In the genomic region with DNA sequence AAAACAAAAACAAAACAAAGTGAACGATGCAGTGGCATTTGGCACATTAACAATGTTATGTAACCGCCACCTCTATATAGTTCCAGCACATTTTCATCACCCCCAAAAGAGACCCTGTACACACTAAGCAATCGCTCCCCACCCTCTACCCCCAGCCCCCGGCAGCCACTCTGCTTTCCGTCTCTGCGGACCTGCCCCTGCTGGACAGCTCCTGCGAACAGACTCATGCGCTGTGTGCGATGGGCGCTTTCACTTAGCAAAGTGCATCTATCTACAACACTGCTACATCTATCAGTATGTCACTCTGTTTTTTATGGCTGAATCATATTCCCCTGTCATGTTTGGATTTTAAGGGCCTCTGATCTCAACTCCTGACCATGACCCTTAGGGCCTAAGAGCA, we compare ENCODE assay signal across 23 cellular contexts. TPM values are rescaled to one million over a fixed set of nuclear protein-coding genes. Genes with fewer than 3 reads are reported as not detected.
"Had no signal": no experiment of that assay in that cellular context is flagged by ENCODE, and none has a peak within 500 bp of the region (broad histone marks: within the 10 kb centered on the region; RNA-seq: fewer than 3 reads in every experiment).

No MANE protein-coding gene starts in this region.

- H3K27ac ChIP-seq: epithelial cell of prostate, esophagus squamous epithelium, ovary, stomach, thoracic aorta, transverse colon had no signal

- H3K4me3 ChIP-seq: esophagus squamous epithelium, mucosa of descending colon, ovary, stomach, thoracic aorta, transverse colon had no signal

- H3K27me3 Mint-ChIP-seq: naive thymus-derived CD8-positive, alpha-beta T cell had no signal

- DNase-seq: cortex of kidney; effector memory CD4-positive, alpha-beta T cell; esophagus squamous epithelium; foreskin fibroblast; left cardiac atrium; left ventricle myocardium superior; naive thymus-derived CD8-positive, alpha-beta T cell; nucleus accumbens; ovary; small intestine; stimulated activated CD4-positive, alpha-beta T cell treated with anti-CD3 and anti-CD28 coated beads, Interleukin-12 subunit alpha, Interleukin-12 subunit beta, amount 100 ng/mL, for 4 hours; stimulated activated naive CD4-positive, alpha-beta T cell; stomach; substantia nigra; transverse colon had no signal

- H3K9me3 ChIP-seq: esophagus squamous epithelium, mucosa of descending colon, ovary, stomach, thoracic aorta, transverse colon had no signal

- ATAC-seq: left cardiac atrium; left ventricle myocardium superior; mucosa of descending colon; naive thymus-derived CD8-positive, alpha-beta T cell; right cardiac atrium had no signal

- H3K9me3 Mint-ChIP-seq: naive thymus-derived CD8-positive, alpha-beta T cell; neural crest cell had no signal

- H3K36me3 ChIP-seq: ovary had no signal

- H3K4me1 ChIP-seq: esophagus squamous epithelium, transverse colon had no signal

- H3K27me3 ChIP-seq: esophagus squamous epithelium, ovary, stomach, transverse colon had no signal

- H3K4me1 Mint-ChIP-seq: neural crest cell had no signal

- H3K4me3 Mint-ChIP-seq: naive thymus-derived CD8-positive, alpha-beta T cell; neural crest cell had no signal

RNA-seq across cellular contexts. Expression of gene NPAS1, which starts 53.9 kb away (rescaled TPM):
- total RNA-seq: lung microvascular endothelial cell, mesenteric fat pad, ureter had no signal
